Comparison of ENCODE assay signal across 1 cellular context in the genomic region with DNA sequence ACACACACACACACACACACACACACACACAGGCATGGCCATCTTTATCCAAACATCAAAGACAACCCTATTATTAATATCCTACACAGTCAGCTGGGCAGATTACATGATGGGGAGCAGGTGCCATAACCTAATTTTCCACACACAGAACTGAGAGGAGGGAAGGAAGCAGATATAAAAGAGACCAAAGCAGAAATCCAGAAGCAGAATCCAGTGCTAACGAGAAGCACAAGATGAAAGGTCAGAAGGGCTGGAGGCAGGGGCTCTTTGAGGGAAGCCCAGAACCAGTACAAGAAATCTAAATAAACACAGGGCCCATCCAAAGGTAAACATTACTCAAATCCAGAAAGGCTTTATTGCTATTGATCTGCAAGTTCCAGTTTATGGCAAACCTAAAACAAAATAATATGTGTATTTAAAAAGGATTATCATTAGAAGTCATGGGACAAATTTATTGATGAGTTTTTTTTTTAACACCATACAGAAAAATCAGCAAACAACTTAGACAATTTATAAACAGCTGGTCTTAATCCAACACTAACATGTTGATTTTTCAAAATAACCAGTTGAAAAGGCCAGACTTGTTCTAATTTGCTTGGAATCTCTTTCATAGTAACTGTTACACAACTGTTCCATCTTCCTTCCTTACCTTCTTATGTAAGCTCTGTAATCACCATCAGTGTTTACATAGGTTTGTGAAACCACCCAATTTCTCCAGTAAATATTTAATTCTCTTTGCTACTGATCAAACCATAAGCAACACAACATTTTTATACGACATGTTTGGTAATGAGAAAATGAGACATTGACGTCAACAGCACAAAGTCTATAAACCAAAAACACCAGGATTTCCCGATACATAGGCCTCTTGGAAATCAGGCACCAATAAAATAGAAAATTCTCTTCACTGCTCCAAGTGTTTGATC.
TF ChIP-seq lines count a peak whose summit lies in the region.

No MANE protein-coding gene starts in this region.

TF ChIP-seq in HepG2, 621 proteins besides CTCF, POLR2A, EP300 and RAD21 (continued from another document and continues in another):
- TF ChIP-seq ZFP91 (CRISPR knock-in tag; IDR thresholded peaks at IDR 0.05; ENCODE audit: borderline replicate concordance) (no peak), ZNF17 (CRISPR knock-in tag; IDR thresholded peaks at IDR 0.05) (no peak), ZNF761 (CRISPR knock-in tag; conservative IDR thresholded peaks at IDR 0.05) (peak; percentile 83), ZNF550 (CRISPR knock-in tag; IDR thresholded peaks at IDR 0.05; ENCODE audit: borderline replicate concordance) (no peak), ARID5B (CRISPR knock-in tag; IDR thresholded peaks at IDR 0.05) (peak; percentile 98), ZNF205 (CRISPR knock-in tag; IDR thresholded peaks at IDR 0.05) (no peak), ELF3 (CRISPR knock-in tag; IDR thresholded peaks at IDR 0.05) (peak; percentile 89), ZNF530 (CRISPR knock-in tag; IDR thresholded peaks at IDR 0.05; ENCODE audit: low read depth) (no peak), GFI1 (CRISPR knock-in tag; IDR thresholded peaks at IDR 0.05; ENCODE audit: borderline replicate concordance) (peak; percentile 88), ZNF646 (CRISPR knock-in tag; IDR thresholded peaks at IDR 0.05) (peak; percentile 82), ZFP62 (CRISPR knock-in tag; IDR thresholded peaks at IDR 0.05) (no peak), HOXA3 (CRISPR knock-in tag; IDR thresholded peaks at IDR 0.05) (peak; percentile 24; the same call in 1 of the 2 replicates), ZNF547 (CRISPR knock-in tag; IDR thresholded peaks at IDR 0.05) (no peak), SIN3A (IDR thresholded peaks at IDR 0.05; ENCODE audit: borderline replicate concordance, low read depth, low read length) (0 out of 2 replicates have a peak, but pooled peaks have one; percentile 17), FOXO1 (CRISPR knock-in tag; IDR thresholded peaks at IDR 0.05) (peak; percentile 83; the same call in 1 of the 2 replicates), RELA (CRISPR knock-in tag; IDR thresholded peaks at IDR 0.05) (no peak), ZFP36 (IDR thresholded peaks at IDR 0.05; ENCODE audit: borderline replicate concordance, low read depth, low read length, partially characterized antibody) (no peak), BCL6 (CRISPR knock-in tag; IDR thresholded peaks at IDR 0.05) (peak; percentile 95), KLF11 (CRISPR knock-in tag; IDR thresholded peaks at IDR 0.05) (peak; percentile 59), TOE1 (CRISPR knock-in tag; IDR thresholded peaks at IDR 0.05) (peak; percentile 50; the same call in 1 of the 2 replicates), ZNF253 (CRISPR knock-in tag; IDR thresholded peaks at IDR 0.05; ENCODE audit: borderline replicate concordance) (no peak), ZBTB7A (CRISPR knock-in tag; IDR thresholded peaks at IDR 0.05) (no peak), NFYB (CRISPR knock-in tag; IDR thresholded peaks at IDR 0.05) (no peak), ZKSCAN8 (CRISPR knock-in tag; IDR thresholded peaks at IDR 0.05; ENCODE audit: borderline replicate concordance) (peak; percentile 90; the same call in 1 of the 2 replicates), AKAP8 (CRISPR knock-in tag; IDR thresholded peaks at IDR 0.05) (no peak), ISL2 (CRISPR knock-in tag; IDR thresholded peaks at IDR 0.05) (peak; percentile 97), ZNF766 (CRISPR knock-in tag; IDR thresholded peaks at IDR 0.05; ENCODE audit: borderline replicate concordance) (no peak), ZNF790 (CRISPR knock-in tag; IDR thresholded peaks at IDR 0.05; ENCODE audit: borderline replicate concordance) (no peak), ZNF768 (CRISPR knock-in tag; IDR thresholded peaks at IDR 0.05) (no peak), ATF7 (IDR thresholded peaks at IDR 0.05) (no peak; the same call in none of the 2 replicates), ATF7 (CRISPR knock-in tag; IDR thresholded peaks at IDR 0.05) (no peak; the same call in 1 of the 2 replicates), MAFG (CRISPR knock-in tag; IDR thresholded peaks at IDR 0.05) (no peak), SYNCRIP (IDR thresholded peaks at IDR 0.05; ENCODE audit: insufficient read depth, low read depth, low read length) (no peak), ARID2 (CRISPR knock-in tag; IDR thresholded peaks at IDR 0.05; ENCODE audit: borderline replicate concordance) (no peak)
- TF ChIP-seq, protein P1, sequence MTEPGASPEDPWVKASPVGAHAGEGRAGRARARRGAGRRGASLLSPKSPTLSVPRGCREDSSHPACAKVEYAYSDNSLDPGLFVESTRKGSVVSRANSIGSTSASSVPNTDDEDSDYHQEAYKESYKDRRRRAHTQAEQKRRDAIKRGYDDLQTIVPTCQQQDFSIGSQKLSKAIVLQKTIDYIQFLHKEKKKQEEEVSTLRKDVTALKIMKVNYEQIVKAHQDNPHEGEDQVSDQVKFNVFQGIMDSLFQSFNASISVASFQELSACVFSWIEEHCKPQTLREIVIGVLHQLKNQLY (CRISPR knock-in tag; IDR thresholded peaks at IDR 0.05): peak; percentile 23; the same call in 1 of the 2 replicates
- TF ChIP-seq, protein P2, sequence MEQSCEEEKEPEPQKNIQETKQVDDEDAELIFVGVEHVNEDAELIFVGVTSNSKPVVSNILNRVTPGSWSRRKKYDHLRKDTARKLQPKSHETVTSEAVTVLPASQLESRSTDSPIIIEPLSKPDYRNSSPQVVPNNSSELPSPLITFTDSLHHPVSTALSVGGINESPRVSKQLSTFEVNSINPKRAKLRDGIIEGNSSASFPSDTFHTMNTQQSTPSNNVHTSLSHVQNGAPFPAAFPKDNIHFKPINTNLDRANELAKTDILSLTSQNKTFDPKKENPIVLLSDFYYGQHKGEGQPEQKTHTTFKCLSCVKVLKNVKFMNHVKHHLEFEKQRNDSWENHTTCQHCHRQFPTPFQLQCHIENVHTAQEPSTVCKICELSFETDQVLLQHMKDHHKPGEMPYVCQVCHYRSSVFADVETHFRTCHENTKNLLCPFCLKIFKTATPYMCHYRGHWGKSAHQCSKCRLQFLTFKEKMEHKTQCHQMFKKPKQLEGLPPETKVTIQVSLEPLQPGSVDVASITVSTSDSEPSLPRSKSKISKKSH (CRISPR knock-in tag; IDR thresholded peaks at IDR 0.05; ENCODE audit: borderline replicate concordance): no peak
- TF ChIP-seq, protein P3, sequence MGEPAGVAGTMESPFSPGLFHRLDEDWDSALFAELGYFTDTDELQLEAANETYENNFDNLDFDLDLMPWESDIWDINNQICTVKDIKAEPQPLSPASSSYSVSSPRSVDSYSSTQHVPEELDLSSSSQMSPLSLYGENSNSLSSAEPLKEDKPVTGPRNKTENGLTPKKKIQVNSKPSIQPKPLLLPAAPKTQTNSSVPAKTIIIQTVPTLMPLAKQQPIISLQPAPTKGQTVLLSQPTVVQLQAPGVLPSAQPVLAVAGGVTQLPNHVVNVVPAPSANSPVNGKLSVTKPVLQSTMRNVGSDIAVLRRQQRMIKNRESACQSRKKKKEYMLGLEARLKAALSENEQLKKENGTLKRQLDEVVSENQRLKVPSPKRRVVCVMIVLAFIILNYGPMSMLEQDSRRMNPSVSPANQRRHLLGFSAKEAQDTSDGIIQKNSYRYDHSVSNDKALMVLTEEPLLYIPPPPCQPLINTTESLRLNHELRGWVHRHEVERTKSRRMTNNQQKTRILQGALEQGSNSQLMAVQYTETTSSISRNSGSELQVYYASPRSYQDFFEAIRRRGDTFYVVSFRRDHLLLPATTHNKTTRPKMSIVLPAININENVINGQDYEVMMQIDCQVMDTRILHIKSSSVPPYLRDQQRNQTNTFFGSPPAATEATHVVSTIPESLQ (CRISPR knock-in tag; conservative IDR thresholded peaks at IDR 0.05): no peak
- TF ChIP-seq, protein P4, sequence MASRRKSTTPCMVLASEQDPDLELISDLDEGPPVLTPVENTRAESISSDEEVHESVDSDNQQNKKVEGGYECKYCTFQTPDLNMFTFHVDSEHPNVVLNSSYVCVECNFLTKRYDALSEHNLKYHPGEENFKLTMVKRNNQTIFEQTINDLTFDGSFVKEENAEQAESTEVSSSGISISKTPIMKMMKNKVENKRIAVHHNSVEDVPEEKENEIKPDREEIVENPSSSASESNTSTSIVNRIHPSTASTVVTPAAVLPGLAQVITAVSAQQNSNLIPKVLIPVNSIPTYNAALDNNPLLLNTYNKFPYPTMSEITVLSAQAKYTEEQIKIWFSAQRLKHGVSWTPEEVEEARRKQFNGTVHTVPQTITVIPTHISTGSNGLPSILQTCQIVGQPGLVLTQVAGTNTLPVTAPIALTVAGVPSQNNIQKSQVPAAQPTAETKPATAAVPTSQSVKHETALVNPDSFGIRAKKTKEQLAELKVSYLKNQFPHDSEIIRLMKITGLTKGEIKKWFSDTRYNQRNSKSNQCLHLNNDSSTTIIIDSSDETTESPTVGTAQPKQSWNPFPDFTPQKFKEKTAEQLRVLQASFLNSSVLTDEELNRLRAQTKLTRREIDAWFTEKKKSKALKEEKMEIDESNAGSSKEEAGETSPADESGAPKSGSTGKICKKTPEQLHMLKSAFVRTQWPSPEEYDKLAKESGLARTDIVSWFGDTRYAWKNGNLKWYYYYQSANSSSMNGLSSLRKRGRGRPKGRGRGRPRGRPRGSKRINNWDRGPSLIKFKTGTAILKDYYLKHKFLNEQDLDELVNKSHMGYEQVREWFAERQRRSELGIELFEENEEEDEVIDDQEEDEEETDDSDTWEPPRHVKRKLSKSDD (CRISPR knock-in tag; IDR thresholded peaks at IDR 0.05; ENCODE audit: low read depth): no peak; the same call in 1 of the 2 replicates
